In genomic region chr1:68173283-68174172, GRCh38 we compare ENCODE assay signal across 8 cellular contexts. TPM values are rescaled to one million over a fixed set of nuclear protein-coding genes. Genes with fewer than 3 reads are reported as not detected.
A peak's percentile ranks its signal among the peaks of the same experiment; 100 is the strongest.
DNase-seq lines count a peak whose midpoint lies in the region; ATAC-seq and TF ChIP-seq lines count a peak whose summit lies in the region.

No MANE protein-coding gene starts in this region.

- no peaks in the 10 kb centered on the region; the same call in 1 of the 2 replicates for H3K9me3 Mint-ChIP-seq in HFFc6

- H3K4me3 ChIP-seq in SK-N-SH (ENCODE audit: low read depth in 2 of 2, low read length in 1 of 2) = peak overlapping the region in 1 of 2 experiments; percentile 14; a peak in 1 of 4 replicates
- H3K4me3 ChIP-seq in left ventricle myocardium inferior = peak overlapping the region; percentile 46

- H3K79me2 ChIP-seq in SK-N-SH (ENCODE audit: insufficient read depth) = peaks cover 19% of the 10 kb centered on the region

- peak overlapping the region; percentile 24 to 71 for H3K27ac ChIP-seq in SK-N-SH (ENCODE audit: low read depth in 2 of 2, low read length in 1 of 2)
- peak overlapping the region; percentile 80 for H3K27ac ChIP-seq in left ventricle myocardium inferior (replicated peaks)

- peak overlapping the region; percentile 83 for H3K4me3 Mint-ChIP-seq in HFFc6

- WGBS in SK-N-SH (ENCODE audit: low lambda C conversion rate) = 67% methylated on average over 9 of the region's 9 CpGs

- peak overlapping the region; percentile 85 for H3K27ac Mint-ChIP-seq in HFFc6

- H3K27me3 ChIP-seq in SK-N-SH (ENCODE audit: insufficient read depth) = no peaks in the 10 kb centered on the region
- H3K27me3 ChIP-seq in left ventricle myocardium inferior (ENCODE audit: low read depth) = no peaks in the 10 kb centered on the region

- intact Hi-C loops in left ventricle myocardium inferior (cut with micrococcal nuclease) (no loop called here), sciatic nerve (cut with DNase I) (no loop called here)

- peaks cover 16% of the 10 kb centered on the region for H3K36me3 Mint-ChIP-seq in HFFc6 (ENCODE audit: low read depth)

- H4K20me1 ChIP-seq in SK-N-SH (ENCODE audit: insufficient read depth) = no peaks in the 10 kb centered on the region

- peak overlapping the region; percentile 59 for H3K4me2 ChIP-seq in SK-N-SH

- H3K4me1 Mint-ChIP-seq in HFFc6 (ENCODE audit: low read depth) = peaks cover 62% of the 10 kb centered on the region

- POLR2A ChIA-PET in SK-N-SH (lab: Yijun Ruan, JAX) = no interaction called here

- H3K9ac ChIP-seq in SK-N-SH = no peak overlapping the region

- no peak for TF ChIP-seq EP300 in SK-N-SH (IDR thresholded peaks at IDR 0.05; ENCODE audit: borderline replicate concordance in 1 of 2, low read depth in 1 of 2, low read length in 1 of 2)

- TF ChIP-seq CTCF in HFFc6 (IDR thresholded peaks at IDR 0.05) (no peak), SK-N-SH (IDR thresholded peaks at IDR 0.05) (no peak), left ventricle myocardium inferior (IDR thresholded peaks at IDR 0.05; ENCODE audit: borderline replicate concordance) (no peak)

- no peak; the same call in 1 of the 2 replicates for TF ChIP-seq RAD21 in SK-N-SH (IDR thresholded peaks at IDR 0.05; ENCODE audit: low read length)

- H3K4me1 ChIP-seq in SK-N-SH (ENCODE audit: control insufficient read depth in 1 of 2, insufficient read depth in 2 of 2, low read depth in 1 of 2, low read length in 1 of 2) (peaks cover 25 to 39% of the 10 kb centered on the region in 2 experiments), left ventricle myocardium inferior (peaks cover 76% of the 10 kb centered on the region)

- DNase-seq in HFFc6 = peak; percentile 31
- no peak for DNase-seq in SK-N-SH
- no peak for DNase-seq in left ventricle myocardium inferior
- no peak for DNase-seq in sciatic nerve (ENCODE audit: low spot score)
- DNase-seq in activated CD8-positive, alpha-beta memory T cell treated with anti-CD3 and anti-CD28 coated beads, Interleukin-2, amount 50 U/mL, for 48 hours = no peak
- no peak for DNase-seq in NOMO-1 (lab: John Stamatoyannopoulos, UW; ENCODE audit: unreplicated experiment in 2 of 2)

- H3F3A ChIP-seq in SK-N-SH (replicated peaks; ENCODE audit: insufficient read depth) = peaks cover 34% of the 10 kb centered on the region

- CTCF ChIA-PET in SK-N-SH (lab: Yijun Ruan, JAX) = interaction anchor here (0.6 to 1.8 kb wide), 8 partner anchors 12 to 414 kb away, joined by 3 to 5 read pairs (median 4); no protein-coding TSS in a partner anchor

- H3K9me3 ChIP-seq in SK-N-SH (no peaks in the 10 kb centered on the region), left ventricle myocardium inferior (replicated peaks) (no peaks in the 10 kb centered on the region)

- H3K27me3 Mint-ChIP-seq in HFFc6 (ENCODE audit: insufficient read depth) = no peaks in the 10 kb centered on the region

- no peaks in the 10 kb centered on the region for H3K9me2 ChIP-seq in SK-N-SH

- H3K36me3 ChIP-seq in SK-N-SH (replicated peaks in 1 of 2; ENCODE audit: control insufficient read depth in 1 of 2, insufficient read depth in 2 of 2, low read length in 1 of 2) (peaks cover 0 to 3% of the 10 kb centered on the region in 2 experiments), left ventricle myocardium inferior (no peaks in the 10 kb centered on the region)

- no peak overlapping the region for H2AFZ ChIP-seq in SK-N-SH (ENCODE audit: low read depth)

- ATAC-seq in sciatic nerve (peak; percentile 80), GM21576 (IDR thresholded peaks at IDR 0.05; ENCODE audit: unreplicated experiment) (no peak), HG03025 (IDR thresholded peaks at IDR 0.05; ENCODE audit: low FRiP score, unreplicated experiment) (no peak)

TF ChIP-seq in SK-N-SH, 30 proteins besides CTCF, POLR2A, EP300 and RAD21:
- TF ChIP-seq EZH2phosphoT487 (IDR thresholded peaks at IDR 0.05; ENCODE audit: borderline replicate concordance, low read depth) (no peak), SIN3A (IDR thresholded peaks at IDR 0.05; ENCODE audit: borderline replicate concordance, low read depth, low read length) (no peak), PBX3 (IDR thresholded peaks at IDR 0.05) (no peak), IRF3 (IDR thresholded peaks at IDR 0.05; ENCODE audit: low read depth, low read length) (no peak), JUND (IDR thresholded peaks at IDR 0.05) (no peak)

RNA-seq across cellular contexts. Expression of gene WLS, which starts 58.8 kb away (rescaled TPM):
- 10 to 100 TPM; 39.4 to 52.0 (median 42.3) TPM for total RNA-seq in HFFc6 (2021; fragmentation: NEBNext Ultra II Directional; extraction: Animal tissue kit (Norgen Biotek cat#: 25700))
- 69.0 and 73.7 TPM in 2 replicates for polyA plus RNA-seq in SK-N-SH (2012; rRNA removed)
- 64.1 and 77.6 TPM in 2 replicates for polyA plus RNA-seq in SK-N-SH (2012; cell fraction: cytosol; rRNA removed)
- polyA plus RNA-seq in SK-N-SH (2012; cell fraction: nucleus; rRNA removed) = 59.8 and 94.2 TPM in 2 replicates
- total RNA-seq in left ventricle myocardium inferior (113 TPM), sciatic nerve (81.9 TPM)
